ENCODE assay signal across 9 cellular contexts in the genomic region with DNA sequence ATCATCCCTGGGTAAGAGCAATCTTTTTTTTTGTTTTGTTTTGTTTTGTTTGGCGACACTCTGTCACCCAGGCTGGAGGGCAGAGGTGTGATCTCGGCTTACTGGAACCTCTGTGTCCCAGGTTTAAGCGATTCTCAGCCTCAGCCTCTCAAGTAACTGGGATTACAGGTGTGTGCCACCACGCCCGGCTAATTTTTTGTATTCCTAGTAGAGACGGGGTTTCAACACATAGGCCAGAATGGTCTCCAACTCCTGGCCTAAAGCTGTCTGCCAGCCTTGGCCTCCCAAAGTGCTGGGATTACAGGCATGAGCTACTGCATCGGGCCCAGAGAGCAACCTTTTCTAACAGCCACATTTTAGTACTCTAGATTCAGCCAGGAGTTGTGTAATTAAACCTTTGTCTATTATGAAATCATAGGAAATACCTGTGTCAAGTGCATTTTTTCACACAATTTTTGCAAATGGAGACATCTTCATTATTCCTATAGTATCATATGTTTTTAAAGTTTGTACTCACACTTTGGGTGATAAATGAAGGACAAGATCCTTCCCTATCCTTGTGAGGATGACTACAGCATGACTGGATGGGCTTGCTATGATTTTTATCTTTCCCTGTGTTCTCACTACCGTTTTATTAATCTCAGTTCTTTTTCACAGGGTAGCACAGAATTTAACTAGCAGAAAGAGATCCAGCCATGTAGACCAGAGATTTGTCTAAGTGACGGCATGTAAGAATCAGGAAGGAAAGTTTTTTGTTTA.
DNase-seq lines count a peak whose midpoint lies in the region; ATAC-seq and TF ChIP-seq lines count a peak whose summit lies in the region.
"Had no signal": no experiment of that assay in that cellular context is flagged by ENCODE, and none has a peak within 500 bp of the region (broad histone marks: within the 10 kb centered on the region; RNA-seq: fewer than 3 reads in every experiment).

No MANE protein-coding gene starts in this region.

- peaks cover 13 to 23% (median 20%) of the 10 kb centered on the region in 3 experiments for H3K36me3 Mint-ChIP-seq in H9 (ENCODE audit: insufficient read depth in 1 of 3, low read depth in 3 of 3)
- no peaks in the 10 kb centered on the region for H3K36me3 Mint-ChIP-seq in endothelial cell (ENCODE audit: low read depth, unreplicated experiment)
- H3K36me3 Mint-ChIP-seq in progenitor cell of endocrine pancreas (ENCODE audit: insufficient read depth): peaks cover 16% of the 10 kb centered on the region

- H3K18ac ChIP-seq in H9 (ENCODE audit: insufficient read length, low read depth, low read length): no peak overlapping the region

- H3K9me3 ChIP-seq in H9 (ENCODE audit: control insufficient read depth, low read depth, low read length) (peaks cover 7% of the 10 kb centered on the region), RWPE2 (ENCODE audit: severe bottlenecking) (no peaks in the 10 kb centered on the region)

- peak overlapping the region; percentile 86 for H3K27ac ChIP-seq in H9 (ENCODE audit: insufficient read length, low read depth, low read length)
- peak overlapping the region; percentile 86 for H3K27ac ChIP-seq in RWPE2 (ENCODE audit: poor library complexity, severe bottlenecking)

- no CpG with 5 or more reads among the region's 9 CpGs for WGBS in H9 (ENCODE audit: extremely low coverage, insufficient read length, low lambda C conversion rate)

- H2AFZ ChIP-seq in H9 (ENCODE audit: low read length): no peak overlapping the region

- no peak for TF ChIP-seq CTCF in H9 (conservative IDR thresholded peaks at IDR 0.05)
- TF ChIP-seq CTCF in RWPE2 (IDR thresholded peaks at IDR 0.05; ENCODE audit: poor library complexity, severe bottlenecking): no peak
- TF ChIP-seq CTCF in endothelial cell (IDR thresholded peaks at IDR 0.05; ENCODE audit: unreplicated experiment): no peak
- TF ChIP-seq CTCF in progenitor cell of endocrine pancreas (IDR thresholded peaks at IDR 0.05; ENCODE audit: unreplicated experiment): no peak

- DNase-seq in H9 (no peak), RWPE2 (ENCODE audit: low spot score) (no peak), endothelial cell (ENCODE audit: low spot score) (no peak), progenitor cell of endocrine pancreas (ENCODE audit: low spot score, unreplicated experiment) (no peak), amygdala (lab: John Stamatoyannopoulos, UW) (no peak), A172 (ENCODE audit: low spot score) (no peak)
- DNase-seq: activated gamma-delta T cell treated with Interleukin-2 at 50 U/mL for 16 hours, NCI-H226 had no signal

- H3K4me1 Mint-ChIP-seq in H9 (peaks cover 28 to 29% of the 10 kb centered on the region in 2 experiments), endothelial cell (ENCODE audit: unreplicated experiment) (peaks cover 24% of the 10 kb centered on the region), progenitor cell of endocrine pancreas (ENCODE audit: low read depth) (peaks cover 32% of the 10 kb centered on the region)

- H3K27me3 Mint-ChIP-seq in H9 (ENCODE audit: low read depth) (peaks cover 2% of the 10 kb centered on the region; the same call in 1 of the 2 replicates), endothelial cell (ENCODE audit: unreplicated experiment) (peaks cover 10% of the 10 kb centered on the region), progenitor cell of endocrine pancreas (no peaks in the 10 kb centered on the region)

- H3K4me3 ChIP-seq in RWPE2 (ENCODE audit: severe bottlenecking): peak overlapping the region; percentile 46

- H3K27ac Mint-ChIP-seq in H9 (peak overlapping the region; percentile 67 to 100 (median 98)), endothelial cell (ENCODE audit: unreplicated experiment) (peak overlapping the region; percentile 25), progenitor cell of endocrine pancreas (peak overlapping the region; percentile 99)

- H2BK5ac ChIP-seq in H9 (ENCODE audit: insufficient read length, low read length): no peak overlapping the region

- H4K5ac ChIP-seq in H9 (ENCODE audit: insufficient read length, low read depth, low read length): no peak overlapping the region

- no peaks in the 10 kb centered on the region for H4K20me1 ChIP-seq in H9 (ENCODE audit: control insufficient read depth, insufficient read depth, insufficient read length)

- H2AK5ac ChIP-seq in H9 (ENCODE audit: insufficient read length, low read length): no peak overlapping the region

- ATAC-seq in RWPE2 (ENCODE audit: low read depth) (0 out of 3 replicates have a peak, but pooled peaks have one; percentile 11), GM18907 (IDR thresholded peaks at IDR 0.05; ENCODE audit: unreplicated experiment) (no peak)

- no peak overlapping the region for H2BK15ac ChIP-seq in H9 (ENCODE audit: low read depth, low read length)

- no peak overlapping the region for H2BK20ac ChIP-seq in H9 (ENCODE audit: low read depth, low read length, poor library complexity, severe bottlenecking)

- no peaks in the 10 kb centered on the region for H3K79me2 ChIP-seq in H9 (ENCODE audit: insufficient read depth, low read length)

- no peaks in the 10 kb centered on the region for H3K4me1 ChIP-seq in H9 (ENCODE audit: insufficient read depth, low read length)
- peaks cover 20% of the 10 kb centered on the region for H3K4me1 ChIP-seq in RWPE2 (ENCODE audit: insufficient read depth, poor library complexity, severe bottlenecking)

- peak overlapping the region; percentile 80 for H2BK120ac ChIP-seq in H9 (ENCODE audit: low read depth, low read length, poor library complexity, severe bottlenecking)

- peak overlapping the region; percentile 91 for H3K4me2 ChIP-seq in H9 (ENCODE audit: insufficient read depth, insufficient read length, low read length)

- H3K23me2 ChIP-seq in H9 (ENCODE audit: insufficient read length, low read depth, low read length, poor library complexity, severe bottlenecking): peaks cover 4% of the 10 kb centered on the region

- H3K4ac ChIP-seq in H9 (ENCODE audit: low read depth, low read length): no peak overlapping the region; the same call in 1 of the 2 replicates

- H3T11ph ChIP-seq in H9 (ENCODE audit: low read length): no peak overlapping the region

- H3K23ac ChIP-seq in H9 (ENCODE audit: insufficient read length, low read depth, low read length): no peak overlapping the region

- no peak overlapping the region for H2BK12ac ChIP-seq in H9 (ENCODE audit: insufficient read length, low read depth, low read length)

- H3K9ac ChIP-seq in H9 (ENCODE audit: extremely low read depth, insufficient read length, low read length): peak overlapping the region; percentile 98

- no peaks in the 10 kb centered on the region for H3K36me3 ChIP-seq in RWPE2 (ENCODE audit: low read depth)

- no peaks in the 10 kb centered on the region for H3K79me1 ChIP-seq in H9 (ENCODE audit: insufficient read depth, low read depth, low read length, poor library complexity, severe bottlenecking)

- no peaks in the 10 kb centered on the region for H3K27me3 ChIP-seq in H9 (ENCODE audit: insufficient read depth, low read length)
- no peaks in the 10 kb centered on the region for H3K27me3 ChIP-seq in RWPE2 (ENCODE audit: insufficient read depth, poor library complexity, severe bottlenecking)

- H3K14ac ChIP-seq in H9 (ENCODE audit: insufficient read depth, low read length): no peak overlapping the region

- no peak overlapping the region for H3K56ac ChIP-seq in H9 (ENCODE audit: insufficient read length, low read depth, low read length)

- no peak overlapping the region for H4K8ac ChIP-seq in H9 (replicated peaks; ENCODE audit: insufficient read length, low read depth, low read length)

- peak overlapping the region; percentile 91 to 98 for H3K4me3 Mint-ChIP-seq in H9
- H3K4me3 Mint-ChIP-seq in endothelial cell (ENCODE audit: unreplicated experiment): peak overlapping the region; percentile 97
- peak overlapping the region; percentile 84 for H3K4me3 Mint-ChIP-seq in progenitor cell of endocrine pancreas (ENCODE audit: low read depth)

- H3K9me3 Mint-ChIP-seq in H9 (peaks cover 15 to 18% of the 10 kb centered on the region in 2 experiments), endothelial cell (ENCODE audit: unreplicated experiment) (no peaks in the 10 kb centered on the region), progenitor cell of endocrine pancreas (ENCODE audit: low read depth) (no peaks in the 10 kb centered on the region)

- no peak overlapping the region for H4K91ac ChIP-seq in H9 (ENCODE audit: insufficient read length, low read depth, low read length)

Comparison
In these comparisons a context has a peak if more than half of its experiments do, and no peak if none do; other contexts are left out.
1. H3K27ac Mint-ChIP-seq: peak in every context shown above with its lines; median percentile 99 in progenitor cell of endocrine pancreas; 98 in H9; 25 in endothelial cell.